ENCODE assay signal across 20 cellular contexts in genomic region chr2:1972948-1973347, GRCh38.
"Had no signal": no experiment of that assay in that cellular context is flagged by ENCODE, and none has a peak within 500 bp of the region (broad histone marks: within the 10 kb centered on the region; RNA-seq: fewer than 3 reads in every experiment).

No MANE protein-coding gene starts in this region.

- H3K27me3 ChIP-seq: gastroesophageal sphincter, neural progenitor cell, pancreas, sigmoid colon, thyroid gland had no signal

- H3K36me3 ChIP-seq: gastroesophageal sphincter, neural progenitor cell, pancreas, sigmoid colon, thyroid gland had no signal

- H3K36me3 Mint-ChIP-seq: activated CD4-positive, alpha-beta memory T cell treated with anti-CD3 and anti-CD28 coated beads for 36 hours; activated CD8-positive, alpha-beta memory T cell treated with anti-CD3 and anti-CD28 coated beads, Interleukin-2, amount 10 ng/mL, durations not matched to agents 7 days and 5 days; naive B cell; neural progenitor cell had no signal

- H3K4me1 ChIP-seq: gastroesophageal sphincter, pancreas, thyroid gland had no signal

- H3K27ac Mint-ChIP-seq: activated CD4-positive, alpha-beta memory T cell treated with anti-CD3 and anti-CD28 coated beads for 36 hours; activated CD4-positive, alpha-beta T cell treated with anti-CD3 and anti-CD28 coated beads for 36 hours; activated CD8-positive, alpha-beta memory T cell treated with anti-CD3 and anti-CD28 coated beads, Interleukin-2, amount 10 ng/mL, durations not matched to agents 7 days and 5 days; activated naive CD4-positive, alpha-beta T cell treated with anti-CD3 and anti-CD28 coated beads for 36 hours; activated naive CD8-positive, alpha-beta T cell treated with anti-CD3 and anti-CD28 coated beads, Interleukin-2, amount 50 U/mL, for 24 hours; activated T-helper 2 cell treated with anti-CD3 and anti-CD28 coated beads, Interferon-gamma antibody, Interleukin-2, Interleukin-4, amounts not matched to agents 10 μg/mL and 5 μg/mL and 100 μg/mL, durations not matched to agents 14 hours and 24 hours and 36 hours; naive B cell; neural progenitor cell; T-helper 1 cell treated with Interleukin-12 subunit alpha and Interleukin-12 subunit beta and Interleukin-4 antibody, amounts not matched to agents 30 μg/mL and 1 μg/mL, for 36 hours had no signal

- H3K9ac ChIP-seq: neural progenitor cell had no signal

- H3K4me3 ChIP-seq: gastroesophageal sphincter, neural progenitor cell, pancreas, sigmoid colon, thyroid gland had no signal

- ATAC-seq: activated CD4-positive, alpha-beta T cell treated with anti-CD3 and anti-CD28 coated beads for 36 hours; activated CD8-positive, alpha-beta memory T cell treated with anti-CD3 and anti-CD28 coated beads, Interleukin-2, amount 10 ng/mL, durations not matched to agents 7 days and 5 days; activated naive CD8-positive, alpha-beta T cell treated with anti-CD3 and anti-CD28 coated beads, Interleukin-2, amount 50 U/mL, for 24 hours; gastroesophageal sphincter; left colon had no signal

- H3K27me3 Mint-ChIP-seq: activated CD4-positive, alpha-beta memory T cell treated with anti-CD3 and anti-CD28 coated beads for 36 hours; activated CD4-positive, alpha-beta T cell treated with anti-CD3 and anti-CD28 coated beads for 36 hours; activated CD8-positive, alpha-beta memory T cell treated with anti-CD3 and anti-CD28 coated beads, Interleukin-2, amount 10 ng/mL, durations not matched to agents 7 days and 5 days; activated naive CD8-positive, alpha-beta T cell treated with anti-CD3 and anti-CD28 coated beads, Interleukin-2, amount 50 U/mL, for 24 hours; central memory CD8-positive, alpha-beta T cell; naive B cell had no signal

- H3K4me3 Mint-ChIP-seq: activated CD4-positive, alpha-beta memory T cell treated with anti-CD3 and anti-CD28 coated beads for 36 hours; activated CD4-positive, alpha-beta T cell treated with anti-CD3 and anti-CD28 coated beads for 36 hours; activated CD8-positive, alpha-beta memory T cell treated with anti-CD3 and anti-CD28 coated beads, Interleukin-2, amount 10 ng/mL, durations not matched to agents 7 days and 5 days; activated naive CD4-positive, alpha-beta T cell treated with anti-CD3 and anti-CD28 coated beads for 36 hours; activated naive CD8-positive, alpha-beta T cell treated with anti-CD3 and anti-CD28 coated beads, Interleukin-2, amount 50 U/mL, for 24 hours; central memory CD8-positive, alpha-beta T cell; naive B cell; neural progenitor cell; T-helper 1 cell treated with Interleukin-12 subunit alpha and Interleukin-12 subunit beta and Interleukin-4 antibody, amounts not matched to agents 30 μg/mL and 1 μg/mL, for 36 hours had no signal

- H3K9me3 ChIP-seq: gastroesophageal sphincter, pancreas, sigmoid colon, thyroid gland had no signal

- H3K9me3 Mint-ChIP-seq: activated CD4-positive, alpha-beta memory T cell treated with anti-CD3 and anti-CD28 coated beads for 36 hours; activated naive CD4-positive, alpha-beta T cell treated with anti-CD3 and anti-CD28 coated beads for 36 hours; activated naive CD8-positive, alpha-beta T cell treated with anti-CD3 and anti-CD28 coated beads, Interleukin-2, amount 50 U/mL, for 24 hours; activated T-helper 2 cell treated with anti-CD3 and anti-CD28 coated beads, Interferon-gamma antibody, Interleukin-2, Interleukin-4, amounts not matched to agents 10 μg/mL and 5 μg/mL and 100 μg/mL, durations not matched to agents 14 hours and 24 hours and 36 hours; central memory CD8-positive, alpha-beta T cell; naive B cell; neural progenitor cell; T-helper 1 cell treated with Interleukin-12 subunit alpha and Interleukin-12 subunit beta and Interleukin-4 antibody, amounts not matched to agents 30 μg/mL and 1 μg/mL, for 36 hours had no signal

- H3K4me2 ChIP-seq: neural progenitor cell had no signal

- H3K4me1 Mint-ChIP-seq: activated CD4-positive, alpha-beta T cell treated with anti-CD3 and anti-CD28 coated beads for 36 hours; activated CD8-positive, alpha-beta memory T cell treated with anti-CD3 and anti-CD28 coated beads, Interleukin-2, amount 10 ng/mL, durations not matched to agents 7 days and 5 days; activated naive CD8-positive, alpha-beta T cell treated with anti-CD3 and anti-CD28 coated beads, Interleukin-2, amount 50 U/mL, for 24 hours; central memory CD8-positive, alpha-beta T cell; naive B cell had no signal

- DNase-seq: activated CD4-positive, alpha-beta memory T cell treated with anti-CD3 and anti-CD28 coated beads for 36 hours; activated CD4-positive, alpha-beta T cell treated with anti-CD3 and anti-CD28 coated beads for 36 hours; activated CD8-positive, alpha-beta memory T cell treated with anti-CD3 and anti-CD28 coated beads, Interleukin-2, amount 10 ng/mL, durations not matched to agents 7 days and 5 days; activated naive CD4-positive, alpha-beta T cell treated with anti-CD3 and anti-CD28 coated beads for 36 hours; activated naive CD8-positive, alpha-beta T cell treated with anti-CD3 and anti-CD28 coated beads, Interleukin-2, amount 50 U/mL, for 24 hours; activated T-cell treated with anti-CD3 and anti-CD28 coated beads, Interleukin-2, amount 50 U/mL, for 1 hour; aorta; effector memory CD4-positive, alpha-beta T cell; left colon; mammary epithelial cell; naive B cell; stimulated activated CD4-positive, alpha-beta T cell treated with anti-CD3 and anti-CD28 coated beads, Interleukin-2, amount 100 ng/mL, for 24 hours had no signal
